10 cellular contexts compared by ENCODE assay signal in genomic region chr4:174604198-174604597, GRCh38.
A peak's percentile ranks its signal among the peaks of the same experiment; 100 is the strongest.
DNase-seq lines count a peak whose midpoint lies in the region; ATAC-seq and TF ChIP-seq lines count a peak whose summit lies in the region.
"Had no signal": no experiment of that assay in that cellular context is flagged by ENCODE, and none has a peak within 500 bp of the region (broad histone marks: within the 10 kb centered on the region; RNA-seq: fewer than 3 reads in every experiment).

No MANE protein-coding gene starts in this region.

- no peak overlapping the region for H3K4me3 ChIP-seq in IMR-90 (ENCODE audit: insufficient read depth, low read depth, low read length)
- H3K4me3 ChIP-seq in skeletal muscle satellite cell (ENCODE audit: low read length), result no peak overlapping the region
- H3K4me3 ChIP-seq: adrenal gland had no signal

- no peak overlapping the region for H4K5ac ChIP-seq in IMR-90 (ENCODE audit: low read depth, low read length)

- intact Hi-C loops in IMR-90 (cut with micrococcal nuclease), result no loop called here

- H3K9ac ChIP-seq in IMR-90 (ENCODE audit: low read depth, low read length), result no peak overlapping the region
- no peak overlapping the region for H3K9ac ChIP-seq in skeletal muscle satellite cell (ENCODE audit: low read depth, low read length)

- no peak overlapping the region for H3K18ac ChIP-seq in IMR-90 (ENCODE audit: low read depth, low read length)

- no peaks in the 10 kb centered on the region for H4K20me1 ChIP-seq in IMR-90 (ENCODE audit: insufficient read depth, low read length)

- H3K9me3 Mint-ChIP-seq in mesothelial cell of epicardium, result no peaks in the 10 kb centered on the region
- H3K9me3 Mint-ChIP-seq: activated CD4-positive, alpha-beta T cell treated with anti-CD3 and anti-CD28 coated beads, Interleukin-2, amount 10 ng/mL, durations not matched to agents 7 days and 5 days had no signal

- no peak overlapping the region for H3K4ac ChIP-seq in IMR-90 (ENCODE audit: low read depth, low read length)

- H3K36me3 ChIP-seq in IMR-90 (ENCODE audit: control insufficient read depth, insufficient read depth, low read length) (no peaks in the 10 kb centered on the region), skeletal muscle satellite cell (ENCODE audit: insufficient read depth, low read length) (no peaks in the 10 kb centered on the region)
- H3K36me3 ChIP-seq: adrenal gland had no signal

- TF ChIP-seq CTCF in IMR-90 (conservative IDR thresholded peaks at IDR 0.05; ENCODE audit: low read depth, low read length) (no peak), mesothelial cell of epicardium (IDR thresholded peaks at IDR 0.05; ENCODE audit: unreplicated experiment) (no peak)

- CTCF ChIA-PET in IMR-90 (lab: Yijun Ruan, JAX), result no interaction called here

- no peak for TF ChIP-seq RAD21 in IMR-90 (IDR thresholded peaks at IDR 0.05; ENCODE audit: low read length)

- in situ Hi-C loops in IMR-90 (cut with MboI; ENCODE audit: low sequenced_read_pairs), result no loop called here

- H2AK9ac ChIP-seq in IMR-90 (replicated peaks; ENCODE audit: low read depth, low read length, poor library complexity), result no peak overlapping the region

- H3K9me1 ChIP-seq in IMR-90 (ENCODE audit: insufficient read depth, low read length), result no peaks in the 10 kb centered on the region

- dilution Hi-C loops in IMR-90 (cut with HindIII; ENCODE audit: low sequenced_read_pairs, unreplicated experiment), result no loop called here

- DNase-seq in IMR-90, result peak; percentile 10
- peak; percentile 84 for DNase-seq in NCI-H748 (lab: John Stamatoyannopoulos, UW; ENCODE audit: unreplicated experiment)
- no peak for DNase-seq in activated T-cell treated with anti-CD3 and anti-CD28 coated beads, Interleukin-2, amount 50 U/mL, for 48 hours
- DNase-seq in mesothelial cell of epicardium (ENCODE audit: low spot score in 2 of 2, unreplicated experiment in 2 of 2), result no peak
- DNase-seq: activated CD4-positive, alpha-beta T cell treated with anti-CD3 and anti-CD28 coated beads, Interleukin-2, amount 10 ng/mL, durations not matched to agents 7 days and 5 days; RPMI8226 had no signal

- H2AK5ac ChIP-seq in IMR-90 (ENCODE audit: low read depth, low read length), result no peak overlapping the region

- ATAC-seq in IMR-90 (ENCODE audit: low read depth) (no peak), esophagus mucosa (peak; percentile 59), GM18505 (IDR thresholded peaks at IDR 0.05; ENCODE audit: unreplicated experiment) (no peak)

- H3K27me3 Mint-ChIP-seq in mesothelial cell of epicardium (ENCODE audit: low read depth), result no peaks in the 10 kb centered on the region
- H3K27me3 Mint-ChIP-seq: activated CD4-positive, alpha-beta T cell treated with anti-CD3 and anti-CD28 coated beads, Interleukin-2, amount 10 ng/mL, durations not matched to agents 7 days and 5 days had no signal

- TF ChIP-seq POLR2A in IMR-90 (IDR thresholded peaks at IDR 0.05; ENCODE audit: low read depth, low read length), result no peak
- TF ChIP-seq POLR2A in GM18505 (IDR thresholded peaks at IDR 0.05; ENCODE audit: borderline replicate concordance, extremely low read depth, insufficient read depth, insufficient read length), result no peak

- H3K4me1 Mint-ChIP-seq in mesothelial cell of epicardium, result peaks cover 3% of the 10 kb centered on the region
- H3K4me1 Mint-ChIP-seq: activated CD4-positive, alpha-beta T cell treated with anti-CD3 and anti-CD28 coated beads, Interleukin-2, amount 10 ng/mL, durations not matched to agents 7 days and 5 days had no signal

- H3K23ac ChIP-seq in IMR-90 (ENCODE audit: low read depth, low read length), result no peak overlapping the region

- H2BK5ac ChIP-seq in IMR-90 (ENCODE audit: low read depth, low read length, poor library complexity, severe bottlenecking), result no peak overlapping the region

- H3K79me1 ChIP-seq in IMR-90 (ENCODE audit: low read depth in 1 of 2, low read length in 2 of 2), result no peaks in the 10 kb centered on the region

- no peak overlapping the region for H3K4me2 ChIP-seq in IMR-90 (ENCODE audit: low read depth, low read length)
- H3K4me2 ChIP-seq in skeletal muscle satellite cell (ENCODE audit: low read length), result peak overlapping the region; percentile 5

- H3K9me3 ChIP-seq in IMR-90 (ENCODE audit: control insufficient read depth, insufficient read depth, low read length) (no peaks in the 10 kb centered on the region), skeletal muscle satellite cell (replicated peaks; ENCODE audit: low read length) (no peaks in the 10 kb centered on the region)
- H3K9me3 ChIP-seq: adrenal gland had no signal

- WGBS in IMR-90 (ENCODE audit: extremely low coverage in 2 of 2, insufficient read length in 1 of 2), 2 experiments, result no CpG with 5 or more reads among the region's 4 CpGs

- no peak overlapping the region for H3K14ac ChIP-seq in IMR-90 (replicated peaks; ENCODE audit: low read depth, low read length)

- H2BK120ac ChIP-seq in IMR-90 (ENCODE audit: low read depth, low read length), result no peak overlapping the region

- no peak overlapping the region for H3K4me3 Mint-ChIP-seq in mesothelial cell of epicardium
- H3K4me3 Mint-ChIP-seq: activated CD4-positive, alpha-beta T cell treated with anti-CD3 and anti-CD28 coated beads, Interleukin-2, amount 10 ng/mL, durations not matched to agents 7 days and 5 days had no signal

- H3K27ac ChIP-seq in IMR-90 (ENCODE audit: insufficient read depth, low read length), result no peak overlapping the region
- H3K27ac ChIP-seq: adrenal gland had no signal

- H2BK20ac ChIP-seq in IMR-90 (ENCODE audit: low read depth, low read length), result no peak overlapping the region

- no peak overlapping the region for H4K91ac ChIP-seq in IMR-90 (ENCODE audit: insufficient read depth, low read depth, low read length)

- H3K56ac ChIP-seq in IMR-90 (ENCODE audit: extremely low read depth, insufficient read depth, low read length), result no peak overlapping the region

- no peak overlapping the region for H3K27ac Mint-ChIP-seq in mesothelial cell of epicardium
- H3K27ac Mint-ChIP-seq: activated CD4-positive, alpha-beta T cell treated with anti-CD3 and anti-CD28 coated beads, Interleukin-2, amount 10 ng/mL, durations not matched to agents 7 days and 5 days had no signal

- H3K4me1 ChIP-seq in IMR-90 (ENCODE audit: control insufficient read depth, insufficient read depth, low read length), result no peaks in the 10 kb centered on the region
- H3K4me1 ChIP-seq in skeletal muscle satellite cell (ENCODE audit: control insufficient read depth, insufficient read depth, low read length), result peaks cover 8% of the 10 kb centered on the region
- H3K4me1 ChIP-seq: adrenal gland had no signal

- no peak overlapping the region for H2AFZ ChIP-seq in IMR-90 (replicated peaks; ENCODE audit: low read length, poor library complexity)

- no peak overlapping the region for H2BK15ac ChIP-seq in IMR-90 (ENCODE audit: low read depth, low read length)

- BruUV-seq in IMR-90 (replicated peaks; lab: Mats Ljungman, UMichigan), result no TSS peak

- H3K36me3 Mint-ChIP-seq in mesothelial cell of epicardium, result no peaks in the 10 kb centered on the region

- H3K27me3 ChIP-seq in IMR-90 (ENCODE audit: control insufficient read depth, insufficient read depth, low read length) (no peaks in the 10 kb centered on the region), skeletal muscle satellite cell (ENCODE audit: control insufficient read depth, insufficient read depth, low read length) (no peaks in the 10 kb centered on the region)
- H3K27me3 ChIP-seq: adrenal gland had no signal

- POLR2A ChIA-PET in IMR-90 (lab: Charles Lee; ENCODE audit: unreplicated experiment), result no interaction called here

- no peak overlapping the region for H4K8ac ChIP-seq in IMR-90 (ENCODE audit: low read depth in 2 of 2, low read length in 2 of 2)

TF ChIP-seq in IMR-90, 13 proteins besides CTCF, POLR2A, EP300 and RAD21:
- TF ChIP-seq SMC3 (IDR thresholded peaks at IDR 0.05; ENCODE audit: low read depth, low read length) (no peak), CHD1 (IDR thresholded peaks at IDR 0.05; ENCODE audit: low read depth, low read length) (no peak), FOS (IDR thresholded peaks at IDR 0.05; ENCODE audit: low read depth, low read length) (no peak), CEBPB (IDR thresholded peaks at IDR 0.05; ENCODE audit: low read depth, low read length) (no peak), MAFK (IDR thresholded peaks at IDR 0.05; ENCODE audit: low read depth, low read length) (no peak), BHLHE40 (IDR thresholded peaks at IDR 0.05; ENCODE audit: low read depth, low read length) (no peak), RFX5 (IDR thresholded peaks at IDR 0.05; ENCODE audit: low read depth, low read length) (no peak), RCOR1 (IDR thresholded peaks at IDR 0.05; ENCODE audit: insufficient replicate concordance, low read length) (no peak), MXI1 (IDR thresholded peaks at IDR 0.05; ENCODE audit: borderline replicate concordance, low read depth, low read length) (no peak), ELK1 (IDR thresholded peaks at IDR 0.05; ENCODE audit: borderline replicate concordance, low read depth, low read length) (no peak), NFE2L2 (IDR thresholded peaks at IDR 0.05; ENCODE audit: low read depth, low read length) (no peak), MAZ (IDR thresholded peaks at IDR 0.05; ENCODE audit: borderline replicate concordance, low read depth, low read length) (no peak)
- TF ChIP-seq, protein P1, sequence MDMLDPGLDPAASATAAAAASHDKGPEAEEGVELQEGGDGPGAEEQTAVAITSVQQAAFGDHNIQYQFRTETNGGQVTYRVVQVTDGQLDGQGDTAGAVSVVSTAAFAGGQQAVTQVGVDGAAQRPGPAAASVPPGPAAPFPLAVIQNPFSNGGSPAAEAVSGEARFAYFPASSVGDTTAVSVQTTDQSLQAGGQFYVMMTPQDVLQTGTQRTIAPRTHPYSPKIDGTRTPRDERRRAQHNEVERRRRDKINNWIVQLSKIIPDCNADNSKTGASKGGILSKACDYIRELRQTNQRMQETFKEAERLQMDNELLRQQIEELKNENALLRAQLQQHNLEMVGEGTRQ (IDR thresholded peaks at IDR 0.05; ENCODE audit: low read depth, low read length), result no peak

Comparison
In these comparisons a context has a peak if more than half of its experiments do, and no peak if none do; other contexts are left out.
1. DNase-seq: peak in IMR-90 (single experiment) and NCI-H748 (single experiment); none in activated T-cell treated with anti-CD3 and anti-CD28 coated beads, Interleukin-2, amount 50 U/mL, for 48 hours (0 of 2) and mesothelial cell of epicardium (0 of 2).